ENCODE assay signal across 6 cellular contexts in genomic region chrX:153727108-153727931, GRCh38. TPM values are rescaled to one million over a fixed set of nuclear protein-coding genes. Genes with fewer than 3 reads are reported as not detected.
DNase-seq lines count a peak whose midpoint lies in the region; ATAC-seq and TF ChIP-seq lines count a peak whose summit lies in the region.

No MANE protein-coding gene starts in this region.

- H3K27ac ChIP-seq in SK-N-SH (ENCODE audit: low read depth in 2 of 2, low read length in 1 of 2) (peak overlapping the region; percentile 47 to 76; a peak in 3 of 4 replicates), iPS-18a (ENCODE audit: low read length) (no peak overlapping the region), upper lobe of right lung (peak overlapping the region; percentile 83)

- no peaks in the 10 kb centered on the region for H3F3A ChIP-seq in SK-N-SH (replicated peaks; ENCODE audit: insufficient read depth)

- H3K4me3 ChIP-seq in SK-N-SH (ENCODE audit: low read depth in 2 of 2, low read length in 1 of 2) (peak overlapping the region; percentile 33 to 47), iPS-18a (ENCODE audit: low read length) (peak overlapping the region; percentile 21), upper lobe of right lung (peak overlapping the region; percentile 38)

- peak overlapping the region; percentile 18; the same call in 1 of the 2 replicates for H3K9ac ChIP-seq in SK-N-SH
- H3K9ac ChIP-seq in iPS-18a (ENCODE audit: low read length) = peak overlapping the region; percentile 28

- POLR2A ChIA-PET in SK-N-SH (lab: Yijun Ruan, JAX) = interaction anchor here (1.3 kb wide), 1 partner anchor 36 kb away, joined by 4 read pairs; no protein-coding TSS in a partner anchor

- no peaks in the 10 kb centered on the region for H3K9me3 ChIP-seq in SK-N-SH
- peaks cover 9% of the 10 kb centered on the region for H3K9me3 ChIP-seq in iPS-18a (ENCODE audit: control insufficient read depth, low read depth, low read length)
- H3K9me3 ChIP-seq in upper lobe of right lung = no peaks in the 10 kb centered on the region

- TF ChIP-seq CTCF in SK-N-SH (IDR thresholded peaks at IDR 0.05) (no peak), upper lobe of right lung (IDR thresholded peaks at IDR 0.05) (no peak)

- no peak overlapping the region for H2AFZ ChIP-seq in SK-N-SH (ENCODE audit: low read depth)

- CTCF ChIA-PET in SK-N-SH (lab: Yijun Ruan, JAX) = interaction anchor here (2.7 kb wide), 1 partner anchor 37 kb away, joined by 11 read pairs; the partner anchor contains the start of gene PLXNB3

- 66% methylated on average over 9 of the region's 23 CpGs for WGBS in SK-N-SH (ENCODE audit: low lambda C conversion rate)

- peaks cover 12% of the 10 kb centered on the region for H3K79me2 ChIP-seq in SK-N-SH (ENCODE audit: insufficient read depth)

- intact Hi-C loops in upper lobe of right lung (cut with DNase I) = no loop called here

- H3K36me3 ChIP-seq in SK-N-SH (replicated peaks in 1 of 2; ENCODE audit: control insufficient read depth in 1 of 2, insufficient read depth in 2 of 2, low read length in 1 of 2) (peaks cover 3 to 8% of the 10 kb centered on the region in 2 experiments), iPS-18a (ENCODE audit: control insufficient read depth, low read depth, low read length) (no peaks in the 10 kb centered on the region), upper lobe of right lung (no peaks in the 10 kb centered on the region)

- no peak for TF ChIP-seq EP300 in SK-N-SH (IDR thresholded peaks at IDR 0.05; ENCODE audit: borderline replicate concordance in 1 of 2, low read depth in 1 of 2, low read length in 1 of 2)

- no peak for ATAC-seq in upper lobe of right lung

- peak overlapping the region; percentile 77 for H3K4me2 ChIP-seq in SK-N-SH

- H3K9me2 ChIP-seq in SK-N-SH = no peaks in the 10 kb centered on the region

- peaks cover 11% of the 10 kb centered on the region for H4K20me1 ChIP-seq in SK-N-SH (ENCODE audit: insufficient read depth)

- TF ChIP-seq RAD21 in SK-N-SH (IDR thresholded peaks at IDR 0.05; ENCODE audit: low read length) = no peak

- DNase-seq in GF-D8 (lab: John Stamatoyannopoulos, UW) (peak; percentile 18), SK-N-SH (no peak), upper lobe of right lung (peak; percentile 74), SK-N-DZ (ENCODE audit: low spot score) (no peak), Kasumi-1 (lab: John Stamatoyannopoulos, UW) (no peak)

- H3K27me3 ChIP-seq in SK-N-SH (ENCODE audit: insufficient read depth) = no peaks in the 10 kb centered on the region
- no peaks in the 10 kb centered on the region for H3K27me3 ChIP-seq in iPS-18a (ENCODE audit: control insufficient read depth, insufficient read depth, low read length)
- no peaks in the 10 kb centered on the region for H3K27me3 ChIP-seq in upper lobe of right lung

- H3K4me1 ChIP-seq in SK-N-SH (ENCODE audit: control insufficient read depth in 1 of 2, insufficient read depth in 2 of 2, low read depth in 1 of 2, low read length in 1 of 2) (peaks cover 7 to 38% of the 10 kb centered on the region in 2 experiments; a peak in 3 of 4 replicates), iPS-18a (ENCODE audit: control insufficient read depth, low read depth, low read length) (peaks cover 15% of the 10 kb centered on the region), upper lobe of right lung (peaks cover 27% of the 10 kb centered on the region)

TF ChIP-seq in SK-N-SH, 30 proteins besides CTCF, POLR2A, EP300 and RAD21:
- TF ChIP-seq CHD2 (IDR thresholded peaks at IDR 0.05; ENCODE audit: low read length, partially characterized antibody) = no peak
TF ChIP-seq in SK-N-SH: peak in this region for 0.

RNA-seq across cellular contexts. Expression of gene ABCD1, which starts 2.7 kb away (rescaled TPM):
- polyA plus RNA-seq in SK-N-SH (2012; rRNA removed) = 7.2 and 7.9 TPM in 2 replicates
- polyA plus RNA-seq in SK-N-SH (2012; cell fraction: cytosol; rRNA removed) = 2.8 and 5.4 TPM in 2 replicates
- polyA plus RNA-seq in SK-N-SH (2012; cell fraction: nucleus; rRNA removed) = 17.4 and 18.9 TPM in 2 replicates
- 15.1 TPM for total RNA-seq in upper lobe of right lung
- 7.7 and 10.2 TPM in 2 replicates for polyA plus RNA-seq in SK-N-DZ (2014; cell fraction: cytosol; rRNA removed)
- polyA plus RNA-seq in SK-N-DZ (2014; cell fraction: nucleus; rRNA removed) = 12.3 and 13.9 TPM in 2 replicates

RNA-seq across cellular contexts. Expression of gene BCAP31, which starts 3.1 kb away (rescaled TPM):
- polyA plus RNA-seq in SK-N-SH (2012; rRNA removed) = 173 and 220 TPM in 2 replicates
- 161 and 178 TPM in 2 replicates for polyA plus RNA-seq in SK-N-SH (2012; cell fraction: cytosol; rRNA removed)
- 111 and 125 TPM in 2 replicates for polyA plus RNA-seq in SK-N-SH (2012; cell fraction: nucleus; rRNA removed)
- 233 TPM for total RNA-seq in upper lobe of right lung
- 136 and 164 TPM in 2 replicates for polyA plus RNA-seq in SK-N-DZ (2014; cell fraction: cytosol; rRNA removed)
- 43.7 and 77.0 TPM in 2 replicates for polyA plus RNA-seq in SK-N-DZ (2014; cell fraction: nucleus; rRNA removed)

RNA-seq across cellular contexts. Expression of gene PLXNB3, which starts 36.7 kb away (rescaled TPM):
- polyA plus RNA-seq in SK-N-SH (2012; rRNA removed) = 13.8 and 15.5 TPM in 2 replicates
- 4.8 and 6.1 TPM in 2 replicates for polyA plus RNA-seq in SK-N-SH (2012; cell fraction: cytosol; rRNA removed)
- 102 and 172 TPM in 2 replicates for polyA plus RNA-seq in SK-N-SH (2012; cell fraction: nucleus; rRNA removed)
- 3.3 TPM for total RNA-seq in upper lobe of right lung
- 0.53 and 1.4 TPM in 2 replicates for polyA plus RNA-seq in SK-N-DZ (2014; cell fraction: cytosol; rRNA removed)
- 6.2 and 8.0 TPM in 2 replicates for polyA plus RNA-seq in SK-N-DZ (2014; cell fraction: nucleus; rRNA removed)

RNA-seq across cellular contexts. Expression of gene SLC6A8, which starts 39.6 kb away (rescaled TPM):
- 22.3 and 30.8 TPM in 2 replicates for polyA plus RNA-seq in SK-N-SH (2012; rRNA removed)
- 14.8 and 24.2 TPM in 2 replicates for polyA plus RNA-seq in SK-N-SH (2012; cell fraction: cytosol; rRNA removed)
- polyA plus RNA-seq in SK-N-SH (2012; cell fraction: nucleus; rRNA removed) = 64.5 and 67.9 TPM in 2 replicates
- 8.0 TPM for total RNA-seq in upper lobe of right lung
- 18.4 and 31.5 TPM in 2 replicates for polyA plus RNA-seq in SK-N-DZ (2014; cell fraction: cytosol; rRNA removed)
- 71.2 and 118 TPM in 2 replicates for polyA plus RNA-seq in SK-N-DZ (2014; cell fraction: nucleus; rRNA removed)

RNA-seq across cellular contexts. Expression of gene SRPK3, which starts 53.5 kb away (rescaled TPM):
- 0.50 and 0.74 TPM in 2 replicates for polyA plus RNA-seq in SK-N-SH (2012; rRNA removed)
- 0.08 and 0.19 TPM in 2 replicates for polyA plus RNA-seq in SK-N-SH (2012; cell fraction: cytosol; rRNA removed)
- 0.80 and 1.5 TPM in 2 replicates for polyA plus RNA-seq in SK-N-SH (2012; cell fraction: nucleus; rRNA removed)
- total RNA-seq in upper lobe of right lung = not detected
- polyA plus RNA-seq in SK-N-DZ (2014; cell fraction: cytosol; rRNA removed) = 0.47 and 0.61 TPM in 2 replicates
- polyA plus RNA-seq in SK-N-DZ (2014; cell fraction: nucleus; rRNA removed) = 1.2 and 2.8 TPM in 2 replicates

Comparison
In these comparisons a context has a peak if more than half of its experiments do, and no peak if none do; other contexts are left out.
1. DNase-seq: peak in GF-D8 (single experiment) and upper lobe of right lung (single experiment); none in SK-N-SH (single experiment), SK-N-DZ (single experiment) and Kasumi-1 (0 of 2).
2. Peak in every context shown above with its lines, with median percentiles within 50 percentile points of each other: H3K4me3 ChIP-seq.